ENCODE assay signal across 12 cellular contexts in genomic region chr17:47987240-47987835, GRCh38. TPM values are rescaled to one million over a fixed set of nuclear protein-coding genes. Genes with fewer than 3 reads are reported as not detected.
A peak's percentile ranks its signal among the peaks of the same experiment; 100 is the strongest.
DNase-seq lines count a peak whose midpoint lies in the region; ATAC-seq and TF ChIP-seq lines count a peak whose summit lies in the region.
"Had no signal": no experiment of that assay in that cellular context is flagged by ENCODE, and none has a peak within 500 bp of the region (broad histone marks: within the 10 kb centered on the region; RNA-seq: fewer than 3 reads in every experiment).

No MANE protein-coding gene starts in this region.

- POLR2A ChIA-PET in HEK293T (lab: Yijun Ruan, JAX), result interaction anchor here (1.5 kb wide), 1 partner anchor 46 kb away, joined by 3 read pairs; the partner anchor contains the start of gene PNPO

- no peak overlapping the region for H3K4me3 Mint-ChIP-seq in activated T-helper 1 cell treated with anti-CD3 and anti-CD28 coated beads, Interleukin-12 subunit alpha, Interleukin-12 subunit beta, Interleukin-2, Interleukin-4 antibody, amounts not matched to agents 30 ng/mL and 10 ng/mL and 1 ng/mL, durations not matched to agents 14 hours and 24 hours and 36 hours
- H3K4me3 Mint-ChIP-seq: B cell, naive B cell had no signal

- DNase-seq in HEK293T (ENCODE audit: extremely low spot score) (no peak), left lung (no peak), NCI-H1694 (lab: John Stamatoyannopoulos, UW) (no peak), SKM-1 treated with dmso at 0.1 percent for 144 hours (lab: John Stamatoyannopoulos, UW; ENCODE audit: unreplicated experiment) (no peak), NCI-H226 (no peak)
- no peak for DNase-seq in activated T-helper 1 cell treated with anti-CD3 and anti-CD28 coated beads, Interleukin-12 subunit alpha, Interleukin-12 subunit beta, Interleukin-2, Interleukin-4 antibody, amounts not matched to agents 30 ng/mL and 10 ng/mL and 1 ng/mL, durations not matched to agents 14 hours and 24 hours and 36 hours (ENCODE audit: low spot score)
- DNase-seq: activated T-cell treated with anti-CD3 and anti-CD28 coated beads for 4 hours, naive B cell, PC-3 had no signal

- intact Hi-C loops in left lung (cut with DNase I), result no loop called here
- intact Hi-C loops in activated T-helper 1 cell treated with anti-CD3 and anti-CD28 coated beads, Interleukin-12 subunit alpha, Interleukin-12 subunit beta, Interleukin-2, Interleukin-4 antibody, amounts not matched to agents 30 ng/mL and 10 ng/mL and 1 ng/mL, durations not matched to agents 14 hours and 24 hours and 36 hours (cut with micrococcal nuclease), result no loop called here

- H3K4me3 ChIP-seq in left lung, result no peak overlapping the region

- H3K36me3 Mint-ChIP-seq in activated T-helper 1 cell treated with anti-CD3 and anti-CD28 coated beads, Interleukin-12 subunit alpha, Interleukin-12 subunit beta, Interleukin-2, Interleukin-4 antibody, amounts not matched to agents 30 ng/mL and 10 ng/mL and 1 ng/mL, durations not matched to agents 14 hours and 24 hours and 36 hours (ENCODE audit: low read depth), result peaks cover 5% of the 10 kb centered on the region
- H3K36me3 Mint-ChIP-seq: naive B cell had no signal

- H3K27me3 ChIP-seq in left lung, result peaks cover 0 to 9% of the 10 kb centered on the region in 2 donors

- no peaks in the 10 kb centered on the region for H3K9me3 Mint-ChIP-seq in activated T-helper 1 cell treated with anti-CD3 and anti-CD28 coated beads, Interleukin-12 subunit alpha, Interleukin-12 subunit beta, Interleukin-2, Interleukin-4 antibody, amounts not matched to agents 30 ng/mL and 10 ng/mL and 1 ng/mL, durations not matched to agents 14 hours and 24 hours and 36 hours
- H3K9me3 Mint-ChIP-seq: naive B cell had no signal

- no peak for TF ChIP-seq CTCF in 22Rv1 (IDR thresholded peaks at IDR 0.05)
- no peak for TF ChIP-seq CTCF in VCaP (conservative IDR thresholded peaks at IDR 0.05)
- TF ChIP-seq CTCF in left lung (IDR thresholded peaks at IDR 0.05), result no peak

- no peak overlapping the region for H3K27ac Mint-ChIP-seq in activated T-helper 1 cell treated with anti-CD3 and anti-CD28 coated beads, Interleukin-12 subunit alpha, Interleukin-12 subunit beta, Interleukin-2, Interleukin-4 antibody, amounts not matched to agents 30 ng/mL and 10 ng/mL and 1 ng/mL, durations not matched to agents 14 hours and 24 hours and 36 hours
- H3K27ac Mint-ChIP-seq: B cell had no signal

- H3K4me1 Mint-ChIP-seq in activated T-helper 1 cell treated with anti-CD3 and anti-CD28 coated beads, Interleukin-12 subunit alpha, Interleukin-12 subunit beta, Interleukin-2, Interleukin-4 antibody, amounts not matched to agents 30 ng/mL and 10 ng/mL and 1 ng/mL, durations not matched to agents 14 hours and 24 hours and 36 hours (ENCODE audit: low read depth), result peaks cover 16% of the 10 kb centered on the region
- H3K4me1 Mint-ChIP-seq: B cell had no signal

- H3K27ac ChIP-seq in 22Rv1 (peak overlapping the region; percentile 85), VCaP (peak overlapping the region; percentile 70), left lung (no peak overlapping the region)

- H3K27me3 Mint-ChIP-seq in activated T-helper 1 cell treated with anti-CD3 and anti-CD28 coated beads, Interleukin-12 subunit alpha, Interleukin-12 subunit beta, Interleukin-2, Interleukin-4 antibody, amounts not matched to agents 30 ng/mL and 10 ng/mL and 1 ng/mL, durations not matched to agents 14 hours and 24 hours and 36 hours (ENCODE audit: insufficient read depth), result no peaks in the 10 kb centered on the region
- H3K27me3 Mint-ChIP-seq: B cell, naive B cell had no signal

- peak; percentile 83 for ATAC-seq in left lung
- ATAC-seq: PC-3 had no signal

- H3K36me3 ChIP-seq in left lung, result peaks cover 0 to 32% of the 10 kb centered on the region in 2 donors

- H3K4me1 ChIP-seq in left lung, result peaks cover 0 to 6% of the 10 kb centered on the region in 2 donors

- H3K9me3 ChIP-seq in left lung, result no peaks in the 10 kb centered on the region

- CTCF ChIA-PET in HEK293T (lab: Yijun Ruan, JAX), result interaction anchor here (0.5 to 1.6 kb wide), 4 partner anchors 9 to 391 kb away, joined by 3 to 5 read pairs (median 3); no protein-coding TSS in a partner anchor

TF ChIP-seq in HEK293T, 16 proteins besides CTCF, POLR2A, EP300 and RAD21:
- TF ChIP-seq L3MBTL2 (conservative IDR thresholded peaks at IDR 0.05), result peak; percentile 47; the same call in 1 of the 2 replicates
- TF ChIP-seq PKNOX1 (IDR thresholded peaks at IDR 0.05), result peak; percentile 66
- no peak for TF ChIP-seq NFRKB (IDR thresholded peaks at IDR 0.05)
- TF ChIP-seq FOXK2 (IDR thresholded peaks at IDR 0.05), result no peak

RNA-seq across cellular contexts. Expression of gene CDK5RAP3, which starts 16.4 kb away (rescaled TPM):
- 100 to 1,000 TPM; 144 to 149 TPM for total RNA-seq in left lung
- total RNA-seq in activated T-helper 1 cell treated with anti-CD3 and anti-CD28 coated beads, Interleukin-12 subunit alpha, Interleukin-12 subunit beta, Interleukin-2, Interleukin-4 antibody, amounts not matched to agents 30 ng/mL and 10 ng/mL and 1 ng/mL, durations not matched to agents 14 hours and 24 hours and 36 hours, result 190 and 200 TPM in 2 replicates

RNA-seq across cellular contexts. Expression of gene PRR15L, which starts 29.7 kb away (rescaled TPM):
- 10 to 100 TPM; 39.1 to 56.2 TPM for total RNA-seq in left lung
- not detected in 2 replicates for total RNA-seq in activated T-helper 1 cell treated with anti-CD3 and anti-CD28 coated beads, Interleukin-12 subunit alpha, Interleukin-12 subunit beta, Interleukin-2, Interleukin-4 antibody, amounts not matched to agents 30 ng/mL and 10 ng/mL and 1 ng/mL, durations not matched to agents 14 hours and 24 hours and 36 hours
- total RNA-seq: B cell had no signal

RNA-seq across cellular contexts. Expression of gene PNPO, which starts 46.0 kb away (rescaled TPM):
- 10 to 100 TPM; 36.4 to 40.0 TPM for total RNA-seq in left lung
- 58.8 and 60.7 TPM in 2 replicates for total RNA-seq in activated T-helper 1 cell treated with anti-CD3 and anti-CD28 coated beads, Interleukin-12 subunit alpha, Interleukin-12 subunit beta, Interleukin-2, Interleukin-4 antibody, amounts not matched to agents 30 ng/mL and 10 ng/mL and 1 ng/mL, durations not matched to agents 14 hours and 24 hours and 36 hours

RNA-seq across cellular contexts. Expression of gene COPZ2, which starts 50.3 kb away (rescaled TPM):
- 10 to 100 TPM; 25.9 to 48.6 TPM for total RNA-seq in left lung
- total RNA-seq in activated T-helper 1 cell treated with anti-CD3 and anti-CD28 coated beads, Interleukin-12 subunit alpha, Interleukin-12 subunit beta, Interleukin-2, Interleukin-4 antibody, amounts not matched to agents 30 ng/mL and 10 ng/mL and 1 ng/mL, durations not matched to agents 14 hours and 24 hours and 36 hours, result 3.4 and 5.8 TPM in 2 replicates

Comparison
In these comparisons a context has a peak if more than half of its experiments do, and no peak if none do; other contexts are left out.
1. H3K27ac ChIP-seq: peak in 22Rv1 (single experiment) and VCaP (single experiment); none in left lung (0 of 2).
2. RNA of gene PRR15L, which starts 29.7 kb away (total RNA-seq): 39.1 to 56.2 TPM in left lung; not detected in activated T-helper 1 cell treated with anti-CD3 and anti-CD28 coated beads, Interleukin-12 subunit alpha, Interleukin-12 subunit beta, Interleukin-2, Interleukin-4 antibody, amounts not matched to agents 30 ng/mL and 10 ng/mL and 1 ng/mL, durations not matched to agents 14 hours and 24 hours and 36 hours; every median in the first group is over 10 times any median in the second.